20 cellular contexts compared by ENCODE assay signal in genomic region chr11:115653076-115653475, GRCh38.
DNase-seq lines count a peak whose midpoint lies in the region; ATAC-seq, FAIRE-seq and TF ChIP-seq lines count a peak whose summit lies in the region.
"Had no signal": no experiment of that assay in that cellular context is flagged by ENCODE, and none has a peak within 500 bp of the region (broad histone marks: within the 10 kb centered on the region; RNA-seq: fewer than 3 reads in every experiment).

No MANE protein-coding gene starts in this region.

- no peak overlapping the region for H3K4me2 ChIP-seq in endothelial cell of umbilical vein (ENCODE audit: insufficient read depth, low read length)
- no peak overlapping the region for H3K4me2 ChIP-seq in hepatocyte

- no peak overlapping the region for H3K9ac ChIP-seq in endothelial cell of umbilical vein (replicated peaks; ENCODE audit: extremely low read depth, insufficient read depth, low read length)

- H3K4me1 ChIP-seq in endothelial cell of umbilical vein (ENCODE audit: control insufficient read depth, extremely low read depth, insufficient read depth, low read length) (no peaks in the 10 kb centered on the region), hepatocyte (ENCODE audit: insufficient read depth) (peaks cover 7% of the 10 kb centered on the region)

- DNase-seq in HS-5 (ENCODE audit: low read depth), result peak; percentile 26
- peak; percentile 50 for DNase-seq in RKO (ENCODE audit: low spot score)
- no peak for DNase-seq in endothelial cell of umbilical vein (ENCODE audit: low read depth, low spot score)
- peak; percentile 53 for DNase-seq in renal cortical epithelial cell (ENCODE audit: low read depth)
- DNase-seq in hepatocyte (ENCODE audit: low spot score), result no peak
- DNase-seq: CD4-positive, CD25-positive, alpha-beta regulatory T cell; DMS79 treated with DMSO at 0.1 percent for 48 hours; GOT3; HCEC 1CT; Kasumi-1; MG63; NCI-H1417; NCI-H1694 treated with DMSO at 0.1 percent for 48 hours; NCI-H446 treated with DMSO at 0.1 percent for 48 hours; NCI-H526 treated with DMSO at 0.1 percent for 48 hours; PC-3; T-helper 1 cell had no signal

- dilution Hi-C loops in endothelial cell of umbilical vein (cut with MboI; ENCODE audit: extremely low pct_ligation_motif_present, low sequenced_read_pairs), result no loop called here

- TF ChIP-seq CTCF in endothelial cell of umbilical vein (IDR thresholded peaks at IDR 0.05; ENCODE audit: extremely low read depth in 1 of 2, insufficient read depth in 1 of 2, low read depth in 1 of 2, low read length in 2 of 2) (no peak), hepatocyte (IDR thresholded peaks at IDR 0.05; ENCODE audit: poor library complexity) (no peak)

- TF ChIP-seq POLR2A in endothelial cell of umbilical vein (IDR thresholded peaks at IDR 0.05; ENCODE audit: low read depth, low read length), result no peak

- no peaks in the 10 kb centered on the region for H3K27me3 ChIP-seq in endothelial cell of umbilical vein (ENCODE audit: control insufficient read depth in 2 of 2, insufficient read depth in 2 of 2, low read length in 2 of 2)
- peaks cover 16% of the 10 kb centered on the region for H3K27me3 ChIP-seq in hepatocyte
- H3K27me3 ChIP-seq: MG63 had no signal

- no peak for FAIRE-seq in endothelial cell of umbilical vein (lab: Jason Lieb, UNC)
- FAIRE-seq: G401.6 had no signal

- H2AFZ ChIP-seq in endothelial cell of umbilical vein (ENCODE audit: low read depth, low read length) (no peak overlapping the region), hepatocyte (no peak overlapping the region)

- BruUV-seq in endothelial cell of umbilical vein (replicated peaks; lab: Mats Ljungman, UMichigan), result no TSS peak

- intact Hi-C loops in endothelial cell of umbilical vein (cut with micrococcal nuclease), result no loop called here

- H4K20me1 ChIP-seq in endothelial cell of umbilical vein (replicated peaks; ENCODE audit: control insufficient read depth, extremely low read depth, insufficient read depth, low read length) (no peaks in the 10 kb centered on the region), hepatocyte (ENCODE audit: insufficient read depth, poor library complexity, severe bottlenecking) (no peaks in the 10 kb centered on the region)

- no peak for ATAC-seq in esophagus mucosa
- ATAC-seq in HG03354 (IDR thresholded peaks at IDR 0.05; ENCODE audit: poor library complexity, severe bottlenecking, unreplicated experiment), result no peak
- ATAC-seq: PC-3 had no signal

- WGBS in hepatocyte (ENCODE audit: low lambda C conversion rate, missing lambda C conversion rate), result 100% methylated on average over 1 of the region's 1 CpG

- POLR2A ChIA-PET in endothelial cell of umbilical vein (lab: Charles Lee), result no interaction called here

- H3K27ac ChIP-seq in endothelial cell of umbilical vein (ENCODE audit: insufficient read depth, low read depth, low read length) (no peak overlapping the region), hepatocyte (no peak overlapping the region)

- no peaks in the 10 kb centered on the region for H3K9me1 ChIP-seq in endothelial cell of umbilical vein (replicated peaks; ENCODE audit: control insufficient read depth, extremely low read depth, insufficient read depth, low read length)

- H3K36me3 ChIP-seq in endothelial cell of umbilical vein (ENCODE audit: control insufficient read depth in 2 of 2, extremely low read depth in 1 of 2, insufficient read depth in 2 of 2, low read length in 2 of 2) (no peaks in the 10 kb centered on the region), hepatocyte (replicated peaks; ENCODE audit: insufficient read depth, low read depth) (no peaks in the 10 kb centered on the region)
- H3K36me3 ChIP-seq: MG63 had no signal

- no peaks in the 10 kb centered on the region for H3K79me2 ChIP-seq in endothelial cell of umbilical vein (ENCODE audit: control insufficient read depth, insufficient read depth, low read length)
- no peaks in the 10 kb centered on the region for H3K79me2 ChIP-seq in hepatocyte

- CTCF ChIA-PET in endothelial cell of umbilical vein (lab: Charles Lee), result no interaction called here

- no peaks in the 10 kb centered on the region for H3K9me2 ChIP-seq in hepatocyte (replicated peaks; ENCODE audit: insufficient read depth)

- H3K9me3 ChIP-seq in endothelial cell of umbilical vein (replicated peaks; ENCODE audit: control insufficient read depth, insufficient read depth, low read length), result no peaks in the 10 kb centered on the region
- no peaks in the 10 kb centered on the region for H3K9me3 ChIP-seq in hepatocyte (ENCODE audit: low read depth)
- H3K9me3 ChIP-seq: MG63 had no signal

- H3K4me3 ChIP-seq in endothelial cell of umbilical vein (replicated peaks in 1 of 3; ENCODE audit: insufficient read depth in 1 of 3, low read depth in 1 of 3, low read length in 3 of 3) (no peak overlapping the region), hepatocyte (no peak overlapping the region)
- H3K4me3 ChIP-seq: MG63 had no signal

TF ChIP-seq in endothelial cell of umbilical vein, 7 proteins besides CTCF, POLR2A, EP300 and RAD21:
- no peak for TF ChIP-seq FOS (IDR thresholded peaks at IDR 0.05; ENCODE audit: borderline replicate concordance, insufficient read depth, low read length)
- peak; percentile 12 for TF ChIP-seq JUN (IDR thresholded peaks at IDR 0.05; ENCODE audit: borderline replicate concordance, insufficient read depth, insufficient read length, low read depth)
- TF ChIP-seq EZH2 (IDR thresholded peaks at IDR 0.05; ENCODE audit: borderline replicate concordance, low read depth, low read length, severe bottlenecking), result no peak
TF ChIP-seq in endothelial cell of umbilical vein: peak in this region for 1.

Comparison
In these comparisons a context has a peak if more than half of its experiments do, and no peak if none do; other contexts are left out.
1. DNase-seq: peak in HS-5 (single experiment), RKO (single experiment) and renal cortical epithelial cell (single experiment); none in endothelial cell of umbilical vein (single experiment) and hepatocyte (single experiment).